ENCODE assay signal across 22 cellular contexts in the genomic region with DNA sequence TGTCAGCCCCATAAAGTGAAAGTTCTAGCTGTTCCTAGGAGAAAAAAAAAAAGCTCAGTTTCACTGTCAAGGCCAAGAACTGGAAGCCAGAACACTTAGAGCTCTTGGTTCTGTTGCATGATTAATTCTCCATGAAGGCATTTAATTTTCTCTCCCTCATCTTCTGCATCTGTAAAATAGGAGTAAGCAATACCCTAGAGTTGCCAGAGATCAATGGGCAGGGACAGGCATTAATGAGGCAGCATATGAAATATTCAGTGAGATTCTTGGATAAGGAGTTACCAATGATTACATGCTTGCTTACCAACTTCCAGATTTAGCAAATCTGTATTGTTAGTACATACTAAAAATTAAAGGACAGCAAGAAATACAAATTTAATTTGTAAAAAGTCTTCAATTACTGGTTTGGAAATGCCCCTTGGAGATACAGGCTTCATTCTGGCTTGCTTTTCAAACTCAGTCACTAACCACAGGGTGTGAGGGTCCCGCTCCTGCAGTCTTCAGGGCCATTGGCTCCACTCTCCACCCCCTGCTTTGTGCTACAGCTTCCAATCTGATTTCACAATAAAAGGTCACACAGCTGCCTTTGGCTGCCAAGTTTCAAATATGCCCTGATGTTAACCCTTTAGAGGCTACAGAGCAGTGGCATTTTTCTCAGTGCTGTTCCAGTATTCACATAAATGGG.
DNase-seq lines count a peak whose midpoint lies in the region; FAIRE-seq and TF ChIP-seq lines count a peak whose summit lies in the region.
"Had no signal": no experiment of that assay in that cellular context is flagged by ENCODE, and none has a peak within 500 bp of the region (broad histone marks: within the 10 kb centered on the region; RNA-seq: fewer than 3 reads in every experiment).

No MANE protein-coding gene starts in this region.

- no peaks in the 10 kb centered on the region for H3K36me3 ChIP-seq in osteoblast (ENCODE audit: insufficient read depth, low read length)
- H3K36me3 ChIP-seq: HAP-1 had no signal

- H3K79me2 ChIP-seq in osteoblast (ENCODE audit: insufficient read depth, low read length), result no peaks in the 10 kb centered on the region

- no peak overlapping the region for H3K4me2 ChIP-seq in osteoblast (ENCODE audit: insufficient read depth, low read length)

- H4K20me1 ChIP-seq in osteoblast (ENCODE audit: insufficient read depth, low read length), result no peaks in the 10 kb centered on the region

- DNase-seq in AG08396 (ENCODE audit: low spot score), result peak; percentile 24
- peak; percentile 35 for DNase-seq in M059J (ENCODE audit: low read depth)
- DNase-seq in fibroblast of mammary gland (ENCODE audit: low read depth), result peak; percentile 72
- peak; percentile 81 for DNase-seq in osteoblast (ENCODE audit: insufficient read length, low spot score, missing footprints)
- no peak for DNase-seq in GM19238 (ENCODE audit: insufficient read length, low spot score)
- DNase-seq in NCI-H524 treated with DMSO at 0.1 percent for 48 hours (lab: John Stamatoyannopoulos, UW), result no peak
- no peak for DNase-seq in cerebellar cortex (ENCODE audit: low spot score)
- no peak for DNase-seq in frontal cortex (ENCODE audit: low spot score in 2 of 2)
- DNase-seq: activated CD4-positive, alpha-beta T cell treated with anti-CD3 and anti-CD28 coated beads for 1 hour; activated CD8-positive, alpha-beta memory T cell treated with anti-CD3 and anti-CD28 coated beads, Interleukin-2, amount 50 U/mL, for 48 hours; activated naive CD4-positive, alpha-beta T cell treated with anti-CD3 and anti-CD28 coated beads for 36 hours; body of pancreas; Caco-2; foreskin keratinocyte; GDM1; natural killer cell; NCI-H187 treated with DMSO at 0.1 percent for 48 hours; NCI-H446; SHP77; stimulated activated naive CD8-positive, alpha-beta T cell treated with anti-CD3 and anti-CD28 coated beads, Interleukin-15, amount 100 ng/mL, for 72 hours had no signal

- FAIRE-seq in frontal cortex (lab: Jason Lieb, UNC), result no peak
- FAIRE-seq: HTR-8/SVneo had no signal

- H3K4me3 ChIP-seq in fibroblast of mammary gland (ENCODE audit: control insufficient read depth, low read depth, low read length) (no peak overlapping the region), osteoblast (ENCODE audit: insufficient read depth, low read length) (no peak overlapping the region)
- H3K4me3 ChIP-seq: body of pancreas, HAP-1 had no signal

- peak overlapping the region; percentile 69 for H2AFZ ChIP-seq in osteoblast (ENCODE audit: low read length)

- H3K27ac ChIP-seq in osteoblast (ENCODE audit: low read depth, low read length), result no peak overlapping the region
- H3K27ac ChIP-seq: body of pancreas, foreskin keratinocyte had no signal

- TF ChIP-seq CTCF in fibroblast of mammary gland (conservative IDR thresholded peaks at IDR 0.05; ENCODE audit: control insufficient read depth, insufficient read depth, low read depth, low read length) (no peak), osteoblast (IDR thresholded peaks at IDR 0.05; ENCODE audit: extremely low read depth, low read depth, low read length) (no peak)

- H3K27me3 ChIP-seq in osteoblast (ENCODE audit: insufficient read depth, low read length), result no peaks in the 10 kb centered on the region
- H3K27me3 ChIP-seq: body of pancreas, foreskin keratinocyte had no signal

- peaks cover 38% of the 10 kb centered on the region for H3K4me1 ChIP-seq in osteoblast (ENCODE audit: insufficient read depth, low read length)
- H3K4me1 ChIP-seq: body of pancreas, Caco-2, foreskin keratinocyte, HAP-1 had no signal

- H3K9me3 ChIP-seq in osteoblast (ENCODE audit: low read depth, low read length), result no peaks in the 10 kb centered on the region
- H3K9me3 ChIP-seq: body of pancreas, Caco-2, HAP-1 had no signal

Comparison
In these comparisons a context has a peak if more than half of its experiments do, and no peak if none do; other contexts are left out.
1. DNase-seq: peak in AG08396 (single experiment), M059J (single experiment), fibroblast of mammary gland (single experiment) and osteoblast (single experiment); none in GM19238 (single experiment), NCI-H524 treated with DMSO at 0.1 percent for 48 hours (single experiment), cerebellar cortex (single experiment) and frontal cortex (0 of 2).